Comparison of ENCODE assay signal across 9 cellular contexts in the genomic region with DNA sequence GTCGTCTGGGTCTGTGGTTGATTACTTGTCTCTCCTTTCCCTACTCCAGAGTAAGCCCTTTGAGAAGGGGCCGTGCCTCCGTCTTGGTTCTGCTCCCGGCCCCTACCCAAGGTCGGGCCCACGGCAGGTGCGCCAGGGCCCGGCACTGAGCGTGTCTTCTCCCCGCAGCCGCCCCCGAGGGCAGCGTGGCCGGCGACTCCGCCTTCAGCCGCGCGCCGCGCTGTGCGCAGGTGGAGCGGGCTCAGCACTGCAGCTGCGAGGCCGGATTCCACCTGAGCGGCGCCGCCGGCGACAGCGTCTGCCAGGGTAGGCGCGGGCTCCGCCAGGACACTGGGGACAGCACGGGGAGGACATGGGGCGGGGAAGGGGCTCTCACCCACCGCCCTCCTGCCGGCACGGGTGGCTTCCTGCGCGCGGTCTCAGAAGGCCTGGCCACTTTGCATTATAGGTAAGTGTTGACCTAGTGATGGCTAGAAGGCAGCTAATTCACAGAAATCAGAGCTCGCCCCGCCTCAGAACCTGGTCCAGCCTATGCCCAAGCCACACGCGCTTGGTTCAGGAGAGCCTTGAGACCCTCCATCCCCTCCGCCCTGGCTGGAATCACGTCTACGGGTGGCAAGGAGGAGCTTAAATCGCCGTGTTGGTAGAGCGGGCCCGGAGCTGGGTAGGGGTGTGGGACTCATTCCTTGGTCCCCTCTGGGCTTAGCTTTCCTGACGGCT. TPM values are rescaled to one million over a fixed set of nuclear protein-coding genes. Genes with fewer than 3 reads are reported as not detected.
DNase-seq lines count a peak whose midpoint lies in the region; ATAC-seq and TF ChIP-seq lines count a peak whose summit lies in the region.
"Had no signal": no experiment of that assay in that cellular context is flagged by ENCODE, and none has a peak within 500 bp of the region (broad histone marks: within the 10 kb centered on the region; RNA-seq: fewer than 3 reads in every experiment).

No MANE protein-coding gene starts in this region.

- intact Hi-C loops in activated CD4-positive, alpha-beta T cell treated with anti-CD3 and anti-CD28 coated beads, Interleukin-2, amount 10 ng/mL, durations not matched to agents 24 days and 14 days (cut with micrococcal nuclease): loop anchor here (2.0 to 10.0 kb wide), 3 partner anchors 69 to 403 kb away; a partner anchor contains a TSS

- H3K9me3 Mint-ChIP-seq in activated CD4-positive, alpha-beta T cell treated with anti-CD3 and anti-CD28 coated beads, Interleukin-2, amount 10 ng/mL, durations not matched to agents 24 days and 14 days: no peaks in the 10 kb centered on the region

- H3K4me3 ChIP-seq in epithelial cell of esophagus (ENCODE audit: low read length): no peak overlapping the region

- peak overlapping the region; percentile 91 for H3K4me3 Mint-ChIP-seq in activated CD4-positive, alpha-beta T cell treated with anti-CD3 and anti-CD28 coated beads, Interleukin-2, amount 10 ng/mL, durations not matched to agents 24 days and 14 days

- H3K27me3 Mint-ChIP-seq in activated CD4-positive, alpha-beta T cell treated with anti-CD3 and anti-CD28 coated beads, Interleukin-2, amount 10 ng/mL, durations not matched to agents 24 days and 14 days: no peaks in the 10 kb centered on the region

- peaks cover 45% of the 10 kb centered on the region for H3K4me1 Mint-ChIP-seq in activated CD4-positive, alpha-beta T cell treated with anti-CD3 and anti-CD28 coated beads, Interleukin-2, amount 10 ng/mL, durations not matched to agents 24 days and 14 days

- TF ChIP-seq CTCF in epithelial cell of esophagus (IDR thresholded peaks at IDR 0.05; ENCODE audit: insufficient read depth, low read depth, low read length, missing control alignments): no peak

- H3K36me3 Mint-ChIP-seq in activated CD4-positive, alpha-beta T cell treated with anti-CD3 and anti-CD28 coated beads, Interleukin-2, amount 10 ng/mL, durations not matched to agents 24 days and 14 days (ENCODE audit: low read depth): peaks cover 28% of the 10 kb centered on the region

- peak; percentile 69 for DNase-seq in NCI-H1105 treated with DMSO at 0.1 percent for 48 hours (lab: John Stamatoyannopoulos, UW)
- peak; percentile 89 for DNase-seq in activated CD4-positive, alpha-beta T cell treated with anti-CD3 and anti-CD28 coated beads, Interleukin-2, amount 10 ng/mL, durations not matched to agents 24 days and 14 days
- DNase-seq in epithelial cell of esophagus (ENCODE audit: low read depth): peak; percentile 30
- peak; percentile 70 for DNase-seq in stimulated activated CD4-positive, alpha-beta T cell treated with anti-CD3 and anti-CD28 coated beads, Interleukin-2, amount 100 ng/mL, for 4 hours (ENCODE audit: low read depth)
- no peak for DNase-seq in AG08395 (ENCODE audit: low spot score)
- no peak for DNase-seq in HK-2 (ENCODE audit: unreplicated experiment)
- DNase-seq: amniotic stem cell had no signal

- H3K27ac Mint-ChIP-seq in activated CD4-positive, alpha-beta T cell treated with anti-CD3 and anti-CD28 coated beads, Interleukin-2, amount 10 ng/mL, durations not matched to agents 24 days and 14 days: peak overlapping the region; percentile 93

- ATAC-seq in HG03378 (IDR thresholded peaks at IDR 0.05; ENCODE audit: unreplicated experiment) (no peak), GM19467 (IDR thresholded peaks at IDR 0.05; ENCODE audit: unreplicated experiment) (no peak)

RNA-seq across cellular contexts. Expression of a gene that starts 43.5 kb away (rescaled TPM):
- total RNA-seq in activated CD4-positive, alpha-beta T cell treated with anti-CD3 and anti-CD28 coated beads, Interleukin-2, amount 10 ng/mL, durations not matched to agents 24 days and 14 days: 26.8 and 28.7 TPM in 2 replicates

Comparison
In these comparisons a context has a peak if more than half of its experiments do, and no peak if none do; other contexts are left out.
1. DNase-seq: peak in NCI-H1105 treated with DMSO at 0.1 percent for 48 hours (single experiment), activated CD4-positive, alpha-beta T cell treated with anti-CD3 and anti-CD28 coated beads, Interleukin-2, amount 10 ng/mL, durations not matched to agents 24 days and 14 days (single experiment), epithelial cell of esophagus (single experiment) and stimulated activated CD4-positive, alpha-beta T cell treated with anti-CD3 and anti-CD28 coated beads, Interleukin-2, amount 100 ng/mL, for 4 hours (single experiment); none in AG08395 (single experiment) and HK-2 (single experiment).